8 cellular contexts compared by ENCODE assay signal in genomic region chr6:155171747-155172191, GRCh38.
DNase-seq lines count a peak whose midpoint lies in the region; ATAC-seq and TF ChIP-seq lines count a peak whose summit lies in the region.

No MANE protein-coding gene starts in this region.

- H3K9me3 ChIP-seq in SK-N-SH, result no peaks in the 10 kb centered on the region

- H2AFZ ChIP-seq in SK-N-SH (ENCODE audit: low read depth), result no peak overlapping the region; the same call in 1 of the 2 replicates

- no peak for TF ChIP-seq EP300 in SK-N-SH (IDR thresholded peaks at IDR 0.05; ENCODE audit: borderline replicate concordance in 1 of 2, low read depth in 1 of 2, low read length in 1 of 2)

- ATAC-seq in HG02571 (IDR thresholded peaks at IDR 0.05; ENCODE audit: unreplicated experiment) (peak; percentile 3), GM21367 (IDR thresholded peaks at IDR 0.05; ENCODE audit: unreplicated experiment) (no peak), esophagus mucosa (no peak)

- peaks cover 29% of the 10 kb centered on the region for H3F3A ChIP-seq in SK-N-SH (replicated peaks; ENCODE audit: insufficient read depth)

- H3K79me2 ChIP-seq in SK-N-SH (ENCODE audit: insufficient read depth), result no peaks in the 10 kb centered on the region

- no peak for TF ChIP-seq RAD21 in SK-N-SH (IDR thresholded peaks at IDR 0.05; ENCODE audit: low read length)

- DNase-seq in EH (ENCODE audit: low read depth), result peak; percentile 76
- no peak for DNase-seq in SK-N-SH
- peak; percentile 47 for DNase-seq in inferior parietal cortex (ENCODE audit: extremely low spot score)
- DNase-seq in germinal center (ENCODE audit: low spot score), result no peak
- no peak for DNase-seq in iPS-NIHi7 (ENCODE audit: extremely low spot score)

- H3K9ac ChIP-seq in SK-N-SH, result peak overlapping the region; percentile 63

- TF ChIP-seq CTCF in SK-N-SH (IDR thresholded peaks at IDR 0.05), result no peak

- H3K4me3 ChIP-seq in SK-N-SH (ENCODE audit: low read depth in 2 of 2, low read length in 1 of 2), result no peak overlapping the region; a peak in 2 of 4 replicates

- POLR2A ChIA-PET in SK-N-SH (lab: Yijun Ruan, JAX), result no interaction called here

- peaks cover 0 to 3% of the 10 kb centered on the region in 2 experiments for H3K36me3 ChIP-seq in SK-N-SH (replicated peaks in 1 of 2; ENCODE audit: control insufficient read depth in 1 of 2, insufficient read depth in 2 of 2, low read length in 1 of 2)

- CTCF ChIA-PET in SK-N-SH (lab: Yijun Ruan, JAX), result interaction anchor here (0.9 to 12.1 kb wide), 5 partner anchors 14 to 496 kb away, joined by 3 to 132 read pairs (median 3); no protein-coding TSS in a partner anchor

- WGBS in SK-N-SH (ENCODE audit: low lambda C conversion rate), result 28% methylated on average over 4 of the region's 4 CpGs

- H3K27ac ChIP-seq in SK-N-SH (ENCODE audit: low read depth in 2 of 2, low read length in 1 of 2), result peak overlapping the region; percentile 59 to 92; a peak in 3 of 4 replicates

- H3K9me2 ChIP-seq in SK-N-SH, result no peaks in the 10 kb centered on the region

- peak overlapping the region; percentile 66 for H3K4me2 ChIP-seq in SK-N-SH

- H4K20me1 ChIP-seq in SK-N-SH (ENCODE audit: insufficient read depth), result no peaks in the 10 kb centered on the region

- H3K27me3 ChIP-seq in SK-N-SH (ENCODE audit: insufficient read depth), result no peaks in the 10 kb centered on the region

- peaks cover 10 to 20% of the 10 kb centered on the region in 2 experiments for H3K4me1 ChIP-seq in SK-N-SH (ENCODE audit: control insufficient read depth in 1 of 2, insufficient read depth in 2 of 2, low read depth in 1 of 2, low read length in 1 of 2)

TF ChIP-seq in SK-N-SH, 30 proteins besides CTCF, POLR2A, EP300 and RAD21:
- no peak for TF ChIP-seq NFIC (IDR thresholded peaks at IDR 0.05; ENCODE audit: borderline replicate concordance)
- no peak for TF ChIP-seq NRF1 (IDR thresholded peaks at IDR 0.05; ENCODE audit: low read depth, low read length)
- no peak for TF ChIP-seq RCOR1 (IDR thresholded peaks at IDR 0.05; ENCODE audit: low read length)
- TF ChIP-seq MXI1 (IDR thresholded peaks at IDR 0.05; ENCODE audit: low read depth, low read length), result no peak
- no peak for TF ChIP-seq REST (IDR thresholded peaks at IDR 0.05; ENCODE audit: low read depth, low read length)
- no peak for TF ChIP-seq MEF2A (IDR thresholded peaks at IDR 0.05; ENCODE audit: borderline replicate concordance, low read depth)
- TF ChIP-seq RXRA (IDR thresholded peaks at IDR 0.05; ENCODE audit: borderline replicate concordance, low read depth), result no peak
- no peak for TF ChIP-seq GABPA (IDR thresholded peaks at IDR 0.05; ENCODE audit: low read depth)
- TF ChIP-seq TAF1 (IDR thresholded peaks at IDR 0.05; ENCODE audit: borderline replicate concordance, low read depth, low read length), result no peak
- no peak for TF ChIP-seq EZH2phosphoT487 (IDR thresholded peaks at IDR 0.05; ENCODE audit: borderline replicate concordance, low read depth)
- no peak for TF ChIP-seq PBX3 (IDR thresholded peaks at IDR 0.05)
TF ChIP-seq in SK-N-SH: peak in this region for 0.

Comparison
In these comparisons a context has a peak if more than half of its experiments do, and no peak if none do; other contexts are left out.
1. DNase-seq: peak in EH (single experiment) and inferior parietal cortex (single experiment); none in SK-N-SH (single experiment), germinal center (single experiment) and iPS-NIHi7 (single experiment).